ENCODE assay signal across 10 cellular contexts in genomic region chr20:3777381-3777725, GRCh38. TPM values are rescaled to one million over a fixed set of nuclear protein-coding genes. Genes with fewer than 3 reads are reported as not detected.
DNase-seq lines count a peak whose midpoint lies in the region; ATAC-seq, FAIRE-seq and TF ChIP-seq lines count a peak whose summit lies in the region.
"Had no signal": no experiment of that assay in that cellular context is flagged by ENCODE, and none has a peak within 500 bp of the region (broad histone marks: within the 10 kb centered on the region; RNA-seq: fewer than 3 reads in every experiment).

No MANE protein-coding gene starts in this region.

- peak overlapping the region; percentile 79 for H3K4me3 Mint-ChIP-seq in WTC11

- H3K27me3 Mint-ChIP-seq in WTC11 (ENCODE audit: low read depth), result peaks cover 62% of the 10 kb centered on the region

- POLR2A ChIA-PET in WTC11 (lab: Charles Lee), result interaction anchor here (0.6 to 2.1 kb wide), 4 partner anchors 9 to 1802 kb away, joined by 3 to 14 read pairs (median 4); partner anchors contain the start of genes ADISSP and AP5S1

- no peak overlapping the region for H3K27ac Mint-ChIP-seq in WTC11

- TF ChIP-seq POLR2A in GM12891 (IDR thresholded peaks at IDR 0.05; ENCODE audit: low read depth, low read length) (no peak), gastrocnemius medialis (IDR thresholded peaks at IDR 0.05) (no peak)

- TF ChIP-seq CTCF in WTC11 (IDR thresholded peaks at IDR 0.05), result no peak
- TF ChIP-seq CTCF in gastrocnemius medialis (IDR thresholded peaks at IDR 0.05 in 4 of 5, conservative IDR thresholded peaks at IDR 0.05 in 1 of 5), result no peak
- no peak for TF ChIP-seq CTCF in GM10266 (IDR thresholded peaks at IDR 0.05; ENCODE audit: control insufficient read depth, insufficient read depth, low read depth, missing control alignments)

- H3K4me1 ChIP-seq in right cardiac atrium (ENCODE audit: control insufficient read depth, insufficient read depth, low read length) (no peaks in the 10 kb centered on the region), gastrocnemius medialis (peaks cover 14 to 22% of the 10 kb centered on the region in 2 donors)

- peaks cover 25% of the 10 kb centered on the region for H3K4me1 Mint-ChIP-seq in WTC11

- CTCF ChIA-PET in WTC11 (lab: Charles Lee), result interaction anchor here (1.0 to 3.3 kb wide), 16 partner anchors 9 to 107 kb away, joined by 3 to 27 read pairs (median 6); partner anchors contain the start of genes ADAM33, ADISSP, AP5S1 and CENPB

- H3K36me3 ChIP-seq in gastrocnemius medialis, result no peaks in the 10 kb centered on the region

- peak; percentile 67 for FAIRE-seq in GM12891 (lab: Jason Lieb, UNC)

- intact Hi-C loops in right cardiac atrium (cut with DNase I), result no loop called here
- intact Hi-C loops in gastrocnemius medialis (cut with DNase I; ENCODE audit: low total_unique reads), result no loop called here

- H3K9me3 Mint-ChIP-seq in WTC11, result no peaks in the 10 kb centered on the region

- in situ Hi-C loops in gastrocnemius medialis (cut with MboI; ENCODE audit: low sequenced_read_pairs in 4 of 4), result no loop called here

- H3K4me3 ChIP-seq in right cardiac atrium (ENCODE audit: low read length) (peak overlapping the region; percentile 54), gastrocnemius medialis (peak overlapping the region; percentile 49 to 53 (median 52))

- no peak overlapping the region for H3K27ac ChIP-seq in right cardiac atrium (ENCODE audit: low read length)
- H3K27ac ChIP-seq in gastrocnemius medialis, result no peak overlapping the region
- H3K27ac ChIP-seq: epithelial cell of prostate had no signal

- ATAC-seq in WTC11 (peak; percentile 31), right cardiac atrium (peak in 1 of 2 donors; percentile 1), gastrocnemius medialis (no peak), GM21515 (IDR thresholded peaks at IDR 0.05; ENCODE audit: unreplicated experiment) (no peak)

- H3K9me3 ChIP-seq in right cardiac atrium (ENCODE audit: control insufficient read depth, low read length) (no peaks in the 10 kb centered on the region), gastrocnemius medialis (no peaks in the 10 kb centered on the region)

- no peak for DNase-seq in GM12891 (ENCODE audit: insufficient read length, low spot score)
- no peak for DNase-seq in WTC11 (ENCODE audit: low spot score)
- no peak for DNase-seq in right cardiac atrium
- DNase-seq in gastrocnemius medialis, result no peak
- no peak for DNase-seq in GDM1 (lab: John Stamatoyannopoulos, UW)
- no peak for DNase-seq in GOT3 (lab: John Stamatoyannopoulos, UW)
- DNase-seq in GM10266 (ENCODE audit: extremely low spot score), result no peak
- DNase-seq: NCI-H446 treated with DMSO at 0.1 percent for 48 hours had no signal

- H3K36me3 Mint-ChIP-seq in WTC11, result no peaks in the 10 kb centered on the region

- 10% methylated on average over 16 of the region's 16 CpGs for whole genome bisulfite sequencing in right cardiac atrium

- H3K27me3 ChIP-seq in right cardiac atrium (ENCODE audit: control insufficient read depth, insufficient read depth) (no peaks in the 10 kb centered on the region), gastrocnemius medialis (peaks cover 0 to 15% (median 14%) of the 10 kb centered on the region in 3 donors)

TF ChIP-seq in GM12891, 5 proteins besides CTCF, POLR2A, EP300 and RAD21:
- TF ChIP-seq POLR2AphosphoS5 (IDR thresholded peaks at IDR 0.05; ENCODE audit: low read depth, low read length), result no peak
- no peak for TF ChIP-seq POU2F2 (IDR thresholded peaks at IDR 0.05; ENCODE audit: low read depth, low read length)
- no peak for TF ChIP-seq PAX5 (IDR thresholded peaks at IDR 0.05; ENCODE audit: insufficient read depth, low read length, severe bottlenecking)
- no peak for TF ChIP-seq TAF1 (IDR thresholded peaks at IDR 0.05; ENCODE audit: low read depth, low read length)
- TF ChIP-seq SPI1 (IDR thresholded peaks at IDR 0.05; ENCODE audit: low read depth, low read length), result no peak

TF ChIP-seq in WTC11, 78 proteins besides CTCF, POLR2A, EP300 and RAD21 (continues in another document):
- TF ChIP-seq GRHL2 (CRISPR knock-in tag; IDR thresholded peaks at IDR 0.05; ENCODE audit: insufficient replicate concordance, severe bottlenecking) (no peak), ZNF281 (CRISPR knock-in tag; IDR thresholded peaks at IDR 0.05) (no peak; the same call in 1 of the 2 replicates), E2F5 (CRISPR knock-in tag; IDR thresholded peaks at IDR 0.05) (peak; percentile 64), AR (CRISPR knock-in tag; IDR thresholded peaks at IDR 0.05) (no peak)

RNA-seq across cellular contexts. Expression of gene SPEF1, which starts 3.9 kb away (rescaled TPM):
- polyA plus RNA-seq in GM12891 (2012; ENCODE audit: low read depth, missing spikeins), result 0.05 TPM
- total RNA-seq in WTC11 (2021) (0.41 to 0.72 TPM (median 0.64 TPM) in 3 replicates), right cardiac atrium (under 1 TPM in 1 of 4 donors, not detected in 3; 0.50 TPM), gastrocnemius medialis (not detected)
- polyA plus RNA-seq in right cardiac atrium, result 0.07 TPM

RNA-seq across cellular contexts. Expression of gene CENPB, which starts 9.2 kb away (rescaled TPM):
- polyA plus RNA-seq in GM12891 (2012; ENCODE audit: low read depth, missing spikeins), result 26.5 TPM
- 55.3 to 58.7 TPM (median 57.6 TPM) in 3 replicates for total RNA-seq in WTC11 (2021)
- total RNA-seq in right cardiac atrium, result 10 to 100 TPM; 63.9 to 92.7 (median 72.1) TPM
- 67.4 TPM for polyA plus RNA-seq in right cardiac atrium
- total RNA-seq in gastrocnemius medialis, result 100 to 1,000 TPM in 3 of 4 donors, 10 to 100 TPM in 1; 67.5 to 186 (median 143) TPM

RNA-seq across cellular contexts. Expression of gene ADISSP, which starts 9.8 kb away (rescaled TPM):
- polyA plus RNA-seq in GM12891 (2012; ENCODE audit: low read depth, missing spikeins), result 22.8 TPM
- 109 to 129 TPM (median 113 TPM) in 3 replicates for total RNA-seq in WTC11 (2021)
- total RNA-seq in right cardiac atrium, result 10 to 100 TPM; 11.7 to 13.7 (median 12.1) TPM
- 12.6 TPM for polyA plus RNA-seq in right cardiac atrium
- total RNA-seq in gastrocnemius medialis, result 10 to 100 TPM in 2 of 4 donors, 1 to 10 TPM in 2; 5.9 to 16.4 (median 9.6) TPM

RNA-seq across cellular contexts. Expression of gene CDC25B, which starts 18.8 kb away (rescaled TPM):
- 20.1 TPM for polyA plus RNA-seq in GM12891 (2012; ENCODE audit: low read depth, missing spikeins)
- total RNA-seq in WTC11 (2021) (35.2 to 37.5 TPM (median 37.4 TPM) in 3 replicates), right cardiac atrium (10 to 100 TPM in 3 of 4 donors, 1 to 10 TPM in 1; 10.0 to 12.2 (median 11.4) TPM), gastrocnemius medialis (10 to 100 TPM in 2 of 4 donors, 1 to 10 TPM in 2; 2.3 to 17.3 (median 10.1) TPM)
- polyA plus RNA-seq in right cardiac atrium, result 7.9 TPM

RNA-seq across cellular contexts. Expression of gene AP5S1, which starts 43.0 kb away (rescaled TPM):
- 6.9 TPM for polyA plus RNA-seq in GM12891 (2012; ENCODE audit: low read depth, missing spikeins)
- total RNA-seq in WTC11 (2021) (2.8 to 4.1 TPM (median 3.1 TPM) in 3 replicates), right cardiac atrium (10 to 100 TPM; 12.3 to 17.2 (median 13.5) TPM), gastrocnemius medialis (10 to 100 TPM; 11.6 to 20.9 (median 17.3) TPM)
- 12.5 TPM for polyA plus RNA-seq in right cardiac atrium
